8 cellular contexts compared by ENCODE assay signal in the genomic region with DNA sequence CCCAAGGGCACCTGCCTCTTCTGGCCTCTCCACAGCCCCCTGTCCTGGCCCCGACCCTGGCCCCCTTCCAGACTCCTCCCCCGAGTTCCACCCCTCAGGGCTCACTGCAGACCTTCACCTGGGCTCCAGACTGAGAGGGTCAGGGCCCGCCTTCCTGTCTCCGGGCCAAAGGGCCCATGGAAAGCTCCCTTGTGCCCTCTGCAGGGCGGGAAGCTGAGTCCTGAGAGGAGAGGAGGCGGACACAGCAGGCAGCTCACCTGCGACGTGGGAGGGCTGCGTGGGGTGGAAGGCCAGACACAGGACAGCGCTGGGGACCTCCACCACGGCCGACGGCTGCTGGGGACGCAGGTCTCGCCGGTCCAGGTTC. TPM values are rescaled to one million over a fixed set of nuclear protein-coding genes. Genes with fewer than 3 reads are reported as not detected.
DNase-seq lines count a peak whose midpoint lies in the region; ATAC-seq and TF ChIP-seq lines count a peak whose summit lies in the region.

No MANE protein-coding gene starts in this region.

- no peak overlapping the region for H3K18ac ChIP-seq in H9 (ENCODE audit: insufficient read length, low read depth, low read length)

- H2AFZ ChIP-seq in H9 (ENCODE audit: low read length): no peak overlapping the region

- TF ChIP-seq CTCF in H9 (conservative IDR thresholded peaks at IDR 0.05) (peak; percentile 45; the same call in 2 of the 3 replicates), right atrium auricular region (IDR thresholded peaks at IDR 0.05) (peak in 1 of 2 donors; percentile 37)

- H4K91ac ChIP-seq in H9 (ENCODE audit: insufficient read length, low read depth, low read length): no peak overlapping the region

- no peaks in the 10 kb centered on the region for H3K27me3 ChIP-seq in H9 (ENCODE audit: insufficient read depth, low read length)
- H3K27me3 ChIP-seq in SJSA1 (replicated peaks): no peaks in the 10 kb centered on the region
- H3K27me3 ChIP-seq in right atrium auricular region: no peaks in the 10 kb centered on the region

- H3K4ac ChIP-seq in H9 (ENCODE audit: low read depth, low read length): no peak overlapping the region

- no peak overlapping the region for H4K5ac ChIP-seq in H9 (ENCODE audit: insufficient read length, low read depth, low read length)

- H2BK5ac ChIP-seq in H9 (ENCODE audit: insufficient read length, low read length): no peak overlapping the region

- no peak overlapping the region for H3T11ph ChIP-seq in H9 (ENCODE audit: low read length)

- no peaks in the 10 kb centered on the region for H3K4me1 ChIP-seq in H9 (ENCODE audit: insufficient read depth, low read length)
- peaks cover 25% of the 10 kb centered on the region for H3K4me1 ChIP-seq in SJSA1 (replicated peaks)
- H3K4me1 ChIP-seq in right atrium auricular region: peaks cover 0 to 27% of the 10 kb centered on the region in 2 donors

- H3K4me3 ChIP-seq in SJSA1: peak overlapping the region; percentile 13; the same call in 1 of the 2 replicates
- H3K4me3 ChIP-seq in right atrium auricular region: peak overlapping the region; percentile 23
- no peak overlapping the region for H3K4me3 ChIP-seq in skin epidermis

- H3K4me3 Mint-ChIP-seq in H9: no peak overlapping the region
- no peak overlapping the region for H3K4me3 Mint-ChIP-seq in stimulated activated effector memory CD8-positive, alpha-beta T cell treated with anti-CD3 and anti-CD28 coated beads, Interleukin-12 subunit alpha, Interleukin-12 subunit beta, amount 100 ng/mL, for 72 hours

- H2BK120ac ChIP-seq in H9 (ENCODE audit: low read depth, low read length, poor library complexity, severe bottlenecking): no peak overlapping the region

- DNase-seq in H9: peak; percentile 86
- peak; percentile 51 to 73 for DNase-seq in SJSA1 (ENCODE audit: low read depth in 1 of 2, low spot score in 2 of 2)
- DNase-seq in right atrium auricular region (ENCODE audit: low spot score): no peak
- DNase-seq in stimulated activated effector memory CD8-positive, alpha-beta T cell treated with anti-CD3 and anti-CD28 coated beads, Interleukin-12 subunit alpha, Interleukin-12 subunit beta, amount 100 ng/mL, for 72 hours (ENCODE audit: low spot score in 2 of 2): no peak

- no peak overlapping the region for H3K23ac ChIP-seq in H9 (ENCODE audit: insufficient read length, low read depth, low read length)

- no peak overlapping the region for H2BK20ac ChIP-seq in H9 (ENCODE audit: low read depth, low read length, poor library complexity, severe bottlenecking)

- H3K27ac ChIP-seq in H9 (ENCODE audit: insufficient read length, low read depth, low read length) (no peak overlapping the region), SJSA1 (peak overlapping the region; percentile 100), right atrium auricular region (peak overlapping the region; percentile 85 to 93), skin epidermis (peak overlapping the region in 20 of 21 experiments; percentile 36 to 96 (median 86))

- peaks cover 5% of the 10 kb centered on the region for H3K23me2 ChIP-seq in H9 (ENCODE audit: insufficient read length, low read depth, low read length, poor library complexity, severe bottlenecking)

- WGBS in H9 (ENCODE audit: extremely low coverage, insufficient read length, low lambda C conversion rate): no CpG with 5 or more reads among the region's 16 CpGs

- H3K9ac ChIP-seq in H9 (ENCODE audit: extremely low read depth, insufficient read length, low read length): no peak overlapping the region

- no peak for ATAC-seq in GM18511 (IDR thresholded peaks at IDR 0.05; ENCODE audit: unreplicated experiment)
- ATAC-seq in HG03342 (IDR thresholded peaks at IDR 0.05; ENCODE audit: unreplicated experiment): no peak
- ATAC-seq in stimulated activated effector memory CD8-positive, alpha-beta T cell treated with anti-CD3 and anti-CD28 coated beads, Interleukin-12 subunit alpha, Interleukin-12 subunit beta, amount 100 ng/mL, for 72 hours: no peak
- no peak for ATAC-seq in GM21825 (IDR thresholded peaks at IDR 0.05; ENCODE audit: unreplicated experiment)

- H3K79me1 ChIP-seq in H9 (ENCODE audit: insufficient read depth, low read depth, low read length, poor library complexity, severe bottlenecking): no peaks in the 10 kb centered on the region

- no peak overlapping the region for H2BK12ac ChIP-seq in H9 (ENCODE audit: insufficient read length, low read depth, low read length)

- peaks cover 23 to 61% (median 58%) of the 10 kb centered on the region in 3 experiments for H3K36me3 Mint-ChIP-seq in H9 (ENCODE audit: insufficient read depth in 1 of 3, low read depth in 3 of 3)
- peaks cover 44% of the 10 kb centered on the region for H3K36me3 Mint-ChIP-seq in stimulated activated effector memory CD8-positive, alpha-beta T cell treated with anti-CD3 and anti-CD28 coated beads, Interleukin-12 subunit alpha, Interleukin-12 subunit beta, amount 100 ng/mL, for 72 hours

- H3K27ac Mint-ChIP-seq in H9: peak overlapping the region in 2 of 3 experiments; percentile 70 to 88; a peak in 2 of 7 replicates
- no peak overlapping the region for H3K27ac Mint-ChIP-seq in stimulated activated effector memory CD8-positive, alpha-beta T cell treated with anti-CD3 and anti-CD28 coated beads, Interleukin-12 subunit alpha, Interleukin-12 subunit beta, amount 100 ng/mL, for 72 hours

- no peak overlapping the region for H3K56ac ChIP-seq in H9 (ENCODE audit: insufficient read length, low read depth, low read length)

- H3K79me2 ChIP-seq in H9 (ENCODE audit: insufficient read depth, low read length): no peaks in the 10 kb centered on the region

- no peak overlapping the region for H2AK5ac ChIP-seq in H9 (ENCODE audit: insufficient read length, low read length)

- H3K14ac ChIP-seq in H9 (ENCODE audit: insufficient read depth, low read length): no peak overlapping the region; the same call in 1 of the 2 replicates

- no peaks in the 10 kb centered on the region for H3K9me3 ChIP-seq in H9 (ENCODE audit: control insufficient read depth, low read depth, low read length)
- H3K9me3 ChIP-seq in SJSA1 (replicated peaks): no peaks in the 10 kb centered on the region; the same call in 1 of the 2 replicates
- no peaks in the 10 kb centered on the region for H3K9me3 ChIP-seq in right atrium auricular region

- no peaks in the 10 kb centered on the region for H3K9me3 Mint-ChIP-seq in H9
- H3K9me3 Mint-ChIP-seq in stimulated activated effector memory CD8-positive, alpha-beta T cell treated with anti-CD3 and anti-CD28 coated beads, Interleukin-12 subunit alpha, Interleukin-12 subunit beta, amount 100 ng/mL, for 72 hours: no peaks in the 10 kb centered on the region

- peaks cover 2 to 7% of the 10 kb centered on the region in 2 experiments; a peak in 3 of 4 replicates for H3K4me1 Mint-ChIP-seq in H9
- H3K4me1 Mint-ChIP-seq in stimulated activated effector memory CD8-positive, alpha-beta T cell treated with anti-CD3 and anti-CD28 coated beads, Interleukin-12 subunit alpha, Interleukin-12 subunit beta, amount 100 ng/mL, for 72 hours: peaks cover 7% of the 10 kb centered on the region

- H3K36me3 ChIP-seq in SJSA1: peaks cover 78% of the 10 kb centered on the region
- H3K36me3 ChIP-seq in right atrium auricular region: peaks cover 38% of the 10 kb centered on the region

- no peak overlapping the region for H2BK15ac ChIP-seq in H9 (ENCODE audit: low read depth, low read length)

- no peaks in the 10 kb centered on the region for H3K27me3 Mint-ChIP-seq in H9 (ENCODE audit: low read depth)

- no peak overlapping the region for H3K4me2 ChIP-seq in H9 (ENCODE audit: insufficient read depth, insufficient read length, low read length)

- H4K8ac ChIP-seq in H9 (replicated peaks; ENCODE audit: insufficient read length, low read depth, low read length): no peak overlapping the region

- H4K20me1 ChIP-seq in H9 (ENCODE audit: control insufficient read depth, insufficient read depth, insufficient read length): no peaks in the 10 kb centered on the region

RNA-seq across cellular contexts. Expression of a gene that starts 20.6 kb away (rescaled TPM):
- 58.6 and 62.2 TPM in 2 replicates for total RNA-seq in H9 (2021)
- total RNA-seq in SJSA1 (2014; rRNA removed; shearing (Covaris generic)): 79.8 and 85.3 TPM in 2 replicates
- total RNA-seq in right atrium auricular region: 10 to 100 TPM; 23.1 to 33.1 TPM

RNA-seq across cellular contexts. Expression of a gene that starts 53.0 kb away (rescaled TPM):
- total RNA-seq in H9 (2021): 1,148 and 1,158 TPM in 2 replicates
- 538 and 648 TPM in 2 replicates for total RNA-seq in SJSA1 (2014; rRNA removed; shearing (Covaris generic))
- total RNA-seq in right atrium auricular region: 100 to 1,000 TPM; 104 to 125 TPM

Comparison
In these comparisons a context has a peak if more than half of its experiments do, and no peak if none do; other contexts are left out.
1. DNase-seq: peak in H9 (single experiment) and SJSA1 (2 of 2); none in right atrium auricular region (single experiment) and stimulated activated effector memory CD8-positive, alpha-beta T cell treated with anti-CD3 and anti-CD28 coated beads, Interleukin-12 subunit alpha, Interleukin-12 subunit beta, amount 100 ng/mL, for 72 hours (0 of 2).
2. H3K4me3 ChIP-seq: peak in SJSA1 (single experiment) and right atrium auricular region (2 of 2); none in skin epidermis (0 of 7).